Comparison of ENCODE assay signal across 1 cellular context in genomic region chr2:196598412-196598811, GRCh38.
TF ChIP-seq lines count a peak whose summit lies in the region.

No MANE protein-coding gene starts in this region.

TF ChIP-seq in IMR-90, 13 proteins besides CTCF, POLR2A, EP300 and RAD21:
- no peak for TF ChIP-seq MAZ (IDR thresholded peaks at IDR 0.05; ENCODE audit: borderline replicate concordance, low read depth, low read length)
- no peak for TF ChIP-seq RFX5 (IDR thresholded peaks at IDR 0.05; ENCODE audit: low read depth, low read length)
